8 cellular contexts compared by ENCODE assay signal in genomic region chr17:16287563-16288027, GRCh38.
DNase-seq lines count a peak whose midpoint lies in the region; ATAC-seq lines count a peak whose summit lies in the region.

No MANE protein-coding gene starts in this region.

- H3K4ac ChIP-seq in mesendoderm (ENCODE audit: low read depth, low read length) = no peak overlapping the region

- no peak overlapping the region for H2BK5ac ChIP-seq in mesendoderm (ENCODE audit: low read length)

- H4K5ac ChIP-seq in mesendoderm (ENCODE audit: low read length) = no peak overlapping the region

- DNase-seq in Caki2 (ENCODE audit: low read depth) (peak; percentile 66), fibroblast of peridontal ligament (ENCODE audit: extremely low read depth) (peak; percentile 87), renal cortical epithelial cell (ENCODE audit: low read depth) (peak; percentile 27), mesendoderm (no peak), NCI-H524 treated with DMSO at 0.1 percent for 48 hours (lab: John Stamatoyannopoulos, UW) (no peak)
- DNase-seq in T-helper 2 cell treated with Interferon-gamma antibody and Interleukin-4, amounts not matched to agents 5 μg/mL and 100 μg/mL, for 36 hours (ENCODE audit: low spot score) = peak; percentile 17

- H3K27me3 Mint-ChIP-seq in T-helper 2 cell treated with Interferon-gamma antibody and Interleukin-4, amounts not matched to agents 5 μg/mL and 100 μg/mL, for 36 hours (ENCODE audit: low read depth) = no peaks in the 10 kb centered on the region

- H4K8ac ChIP-seq in mesendoderm (ENCODE audit: low read depth, low read length) = no peak overlapping the region

- no peak overlapping the region for H3K56ac ChIP-seq in mesendoderm (ENCODE audit: low read length)

- H2AK5ac ChIP-seq in mesendoderm (ENCODE audit: low read length) = no peak overlapping the region

- no peaks in the 10 kb centered on the region for H3K79me2 ChIP-seq in mesendoderm (ENCODE audit: control insufficient read depth, insufficient read depth, low read length)

- no peak overlapping the region for H3K4me3 ChIP-seq in mesendoderm (ENCODE audit: low read length)

- H3K36me3 Mint-ChIP-seq in T-helper 2 cell treated with Interferon-gamma antibody and Interleukin-4, amounts not matched to agents 5 μg/mL and 100 μg/mL, for 36 hours (ENCODE audit: low read depth) = peaks cover 12% of the 10 kb centered on the region

- H2BK15ac ChIP-seq in mesendoderm (replicated peaks; ENCODE audit: low read depth) = no peak overlapping the region

- peak; percentile 15 for ATAC-seq in HG03064 (IDR thresholded peaks at IDR 0.05; ENCODE audit: low read depth, unreplicated experiment)
- no peak for ATAC-seq in GM18873 (IDR thresholded peaks at IDR 0.05; ENCODE audit: low FRiP score, unreplicated experiment)

- in situ Hi-C loops in Caki2 (cut with HindIII; ENCODE audit: low pct_unique_long_range_greater_than_20kb, low sequenced_read_pairs) = no loop called here

- no peak overlapping the region for H3K9ac ChIP-seq in mesendoderm (ENCODE audit: low read length)

- H3K79me1 ChIP-seq in mesendoderm (ENCODE audit: low read length) = no peaks in the 10 kb centered on the region

- H3K4me2 ChIP-seq in mesendoderm (ENCODE audit: low read length) = no peak overlapping the region

- no CpG with 5 or more reads among the region's 6 CpGs for WGBS in mesendoderm (ENCODE audit: extremely low coverage, insufficient coverage, low lambda C conversion rate)

- H3K23ac ChIP-seq in mesendoderm (ENCODE audit: low read length) = no peak overlapping the region

- peak overlapping the region; percentile 96 for H3K27ac Mint-ChIP-seq in T-helper 2 cell treated with Interferon-gamma antibody and Interleukin-4, amounts not matched to agents 5 μg/mL and 100 μg/mL, for 36 hours

- H3K18ac ChIP-seq in mesendoderm (ENCODE audit: low read length) = no peak overlapping the region

- peak overlapping the region; percentile 75 for H3K4me3 Mint-ChIP-seq in T-helper 2 cell treated with Interferon-gamma antibody and Interleukin-4, amounts not matched to agents 5 μg/mL and 100 μg/mL, for 36 hours

- H3K27me3 ChIP-seq in mesendoderm (ENCODE audit: insufficient read depth, low read length, poor library complexity) = no peaks in the 10 kb centered on the region

- peaks cover 43% of the 10 kb centered on the region for H3K4me1 Mint-ChIP-seq in T-helper 2 cell treated with Interferon-gamma antibody and Interleukin-4, amounts not matched to agents 5 μg/mL and 100 μg/mL, for 36 hours (ENCODE audit: low read depth)

- H2BK120ac ChIP-seq in mesendoderm (ENCODE audit: low read depth, low read length) = no peak overlapping the region

- no peak overlapping the region for H3K27ac ChIP-seq in mesendoderm (ENCODE audit: low read depth, low read length)

- H3K4me1 ChIP-seq in mesendoderm (ENCODE audit: control insufficient read depth, low read depth, low read length) = peaks cover 4% of the 10 kb centered on the region

- no peaks in the 10 kb centered on the region for H3K9me3 Mint-ChIP-seq in T-helper 2 cell treated with Interferon-gamma antibody and Interleukin-4, amounts not matched to agents 5 μg/mL and 100 μg/mL, for 36 hours

- no peaks in the 10 kb centered on the region for H3K36me3 ChIP-seq in mesendoderm (ENCODE audit: control insufficient read depth, insufficient read depth, low read length)

Comparison
In these comparisons a context has a peak if more than half of its experiments do, and no peak if none do; other contexts are left out.
1. DNase-seq: peak in Caki2 (single experiment), T-helper 2 cell treated with Interferon-gamma antibody and Interleukin-4, amounts not matched to agents 5 μg/mL and 100 μg/mL, for 36 hours (single experiment), fibroblast of peridontal ligament (single experiment) and renal cortical epithelial cell (single experiment); none in mesendoderm (single experiment) and NCI-H524 treated with DMSO at 0.1 percent for 48 hours (single experiment).